1 cellular context compared by ENCODE assay signal in genomic region chr20:23636908-23637281, GRCh38.
TF ChIP-seq lines count a peak whose summit lies in the region.

No MANE protein-coding gene starts in this region.

TF ChIP-seq in GM23338, 12 proteins besides CTCF, POLR2A, EP300 and RAD21 (continued from another document):
- no peak for TF ChIP-seq ZNF462 (CRISPR knock-in tag; IDR thresholded peaks at IDR 0.05)
- no peak for TF ChIP-seq EZH2phosphoT487 (IDR thresholded peaks at IDR 0.05; ENCODE audit: unreplicated experiment)
- TF ChIP-seq ETS1 (IDR thresholded peaks at IDR 0.05) = no peak
